1 cellular context compared by ENCODE assay signal in genomic region chr1:212290608-212291007, GRCh38.
TF ChIP-seq lines count a peak whose summit lies in the region.

No MANE protein-coding gene starts in this region.

TF ChIP-seq in IMR-90, 13 proteins besides CTCF, POLR2A, EP300 and RAD21:
- TF ChIP-seq FOS (IDR thresholded peaks at IDR 0.05; ENCODE audit: low read depth, low read length) (peak; percentile 54; the same call in 1 of the 2 replicates), RFX5 (IDR thresholded peaks at IDR 0.05; ENCODE audit: low read depth, low read length) (no peak)
